In genomic region chr9:81002920-81003319, GRCh38 we compare ENCODE assay signal across 15 cellular contexts.
DNase-seq lines count a peak whose midpoint lies in the region; ATAC-seq and TF ChIP-seq lines count a peak whose summit lies in the region.
"Had no signal": no experiment of that assay in that cellular context is flagged by ENCODE, and none has a peak within 500 bp of the region (broad histone marks: within the 10 kb centered on the region; RNA-seq: fewer than 3 reads in every experiment).

No MANE protein-coding gene starts in this region.

- H3K36me3 ChIP-seq in MM.1S (replicated peaks; ENCODE audit: insufficient read depth, low read length) (no peaks in the 10 kb centered on the region), Peyer's patch (no peaks in the 10 kb centered on the region), right atrium auricular region (no peaks in the 10 kb centered on the region)
- H3K36me3 ChIP-seq: BE2C, HAP-1 had no signal

- peak; percentile 80 for DNase-seq in Jurkat, Clone E6-1 (ENCODE audit: low read depth, low spot score)
- DNase-seq in MM.1S (peak; percentile 17), left kidney (ENCODE audit: low read depth, low spot score) (peak; percentile 2), SKM-1 treated with dmso at 0.1 percent for 144 hours (lab: John Stamatoyannopoulos, UW; ENCODE audit: unreplicated experiment) (no peak), Peyer's patch (no peak), right atrium auricular region (ENCODE audit: low spot score) (no peak)
- DNase-seq: ACHN, BE2C, C1 segment of cervical spinal cord, COR-L47, DMS 273 treated with DMSO at 0.1 percent for 48 hours, GM23248 had no signal

- H3K79me2 ChIP-seq in MM.1S (ENCODE audit: low read length) = no peaks in the 10 kb centered on the region

- no peak overlapping the region for H3K27ac ChIP-seq in MM.1S (ENCODE audit: low read length)
- H3K27ac ChIP-seq in Peyer's patch = no peak overlapping the region
- H3K27ac ChIP-seq in right atrium auricular region = no peak overlapping the region
- H3K27ac ChIP-seq: GM23248 had no signal

- TF ChIP-seq CTCF in MM.1S (IDR thresholded peaks at IDR 0.05; ENCODE audit: low read length) (no peak), Peyer's patch (IDR thresholded peaks at IDR 0.05) (no peak), right atrium auricular region (IDR thresholded peaks at IDR 0.05) (no peak)

- no peak overlapping the region for H2AFZ ChIP-seq in MM.1S (ENCODE audit: low read length)
- H2AFZ ChIP-seq: GM23248 had no signal

- H3K4me1 ChIP-seq in MM.1S (ENCODE audit: low read length) (peaks cover 16% of the 10 kb centered on the region), Peyer's patch (no peaks in the 10 kb centered on the region), right atrium auricular region (no peaks in the 10 kb centered on the region)
- H3K4me1 ChIP-seq: BE2C, HAP-1 had no signal

- peak overlapping the region; percentile 13 for H3K4me3 ChIP-seq in Jurkat, Clone E6-1 (ENCODE audit: low read length)
- no peak overlapping the region for H3K4me3 ChIP-seq in MM.1S (ENCODE audit: low read length)
- H3K4me3 ChIP-seq in Peyer's patch = no peak overlapping the region
- no peak overlapping the region for H3K4me3 ChIP-seq in right atrium auricular region
- H3K4me3 ChIP-seq: GM23248, HAP-1 had no signal

- H3K9me3 ChIP-seq in MM.1S (replicated peaks; ENCODE audit: insufficient read depth, low read length) (no peaks in the 10 kb centered on the region), Peyer's patch (peaks cover 0 to 5% (median 0%) of the 10 kb centered on the region in 4 donors), right atrium auricular region (no peaks in the 10 kb centered on the region)
- H3K9me3 ChIP-seq: BE2C, HAP-1 had no signal

- H3K27me3 ChIP-seq in MM.1S (replicated peaks; ENCODE audit: insufficient read depth, low read length) = no peaks in the 10 kb centered on the region
- H3K27me3 ChIP-seq in Peyer's patch = no peaks in the 10 kb centered on the region
- no peaks in the 10 kb centered on the region for H3K27me3 ChIP-seq in right atrium auricular region
- H3K27me3 ChIP-seq: BE2C had no signal

- no peak for ATAC-seq in GM18907 (IDR thresholded peaks at IDR 0.05; ENCODE audit: unreplicated experiment)
- ATAC-seq: HepG2 had no signal

- TF ChIP-seq POLR2A in Peyer's patch (IDR thresholded peaks at IDR 0.05) = no peak

- no peak overlapping the region for H3K9ac ChIP-seq in MM.1S (ENCODE audit: low read length)
- H3K9ac ChIP-seq: GM23248 had no signal

- no peaks in the 10 kb centered on the region for H3K9me2 ChIP-seq in MM.1S (replicated peaks; ENCODE audit: insufficient read depth, low read length)

- 0 out of 2 replicates have a peak overlapping the region, but pooled peaks have one; percentile 10 for H3K4me2 ChIP-seq in MM.1S (ENCODE audit: low read depth, low read length)

- H3F3A ChIP-seq in MM.1S (ENCODE audit: insufficient read depth, low read length) = 0 out of 2 replicates have a peak, but pooled peaks cover 3% of the 10 kb centered on the region

- H4K20me1 ChIP-seq in MM.1S (ENCODE audit: insufficient read depth, low read length) = no peaks in the 10 kb centered on the region

Comparison
In these comparisons a context has a peak if more than half of its experiments do, and no peak if none do; other contexts are left out.
1. DNase-seq: peak in Jurkat, Clone E6-1 (single experiment), MM.1S (single experiment) and left kidney (single experiment); none in SKM-1 treated with dmso at 0.1 percent for 144 hours (single experiment), Peyer's patch (0 of 3) and right atrium auricular region (single experiment).